Comparison of ENCODE assay signal across 26 cellular contexts in the genomic region with DNA sequence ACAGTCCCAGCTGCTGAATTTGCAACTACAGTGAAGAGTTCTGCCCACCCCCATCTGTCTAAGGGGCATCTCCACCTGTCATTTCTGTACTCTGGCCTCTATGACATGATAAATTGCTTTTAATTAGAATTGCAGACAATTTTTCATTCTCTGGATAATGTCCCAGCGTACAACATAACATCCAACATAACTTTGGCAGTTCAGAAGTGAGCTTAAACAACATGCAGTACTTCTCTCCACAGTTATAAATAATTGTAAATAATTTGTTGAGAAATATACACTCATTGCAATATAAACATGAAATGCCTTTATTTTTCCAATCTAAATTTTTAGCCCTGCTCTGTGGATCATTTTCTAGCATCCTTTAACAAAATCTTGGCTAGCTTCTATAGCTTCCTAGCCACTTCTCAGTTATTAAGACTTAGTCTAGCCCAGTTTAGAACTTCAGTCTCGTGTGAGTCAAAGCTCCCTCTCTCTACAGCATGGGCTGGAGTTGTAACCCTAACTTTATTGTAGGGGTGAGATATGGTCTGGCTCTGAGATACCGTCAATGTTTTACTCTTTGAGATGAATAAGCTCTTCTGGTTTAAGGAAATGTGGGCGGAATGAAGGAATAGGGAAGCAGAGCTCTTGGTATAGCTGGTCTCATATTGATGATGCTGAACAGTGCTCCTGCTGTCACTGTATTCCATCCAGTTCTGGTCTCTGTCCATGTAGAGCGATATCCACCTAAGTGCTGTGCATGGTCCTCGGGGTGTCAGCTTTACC. TPM values are rescaled to one million over a fixed set of nuclear protein-coding genes. Genes with fewer than 3 reads are reported as not detected.
DNase-seq lines count a peak whose midpoint lies in the region; ATAC-seq, FAIRE-seq and TF ChIP-seq lines count a peak whose summit lies in the region.
"Had no signal": no experiment of that assay in that cellular context is flagged by ENCODE, and none has a peak within 500 bp of the region (broad histone marks: within the 10 kb centered on the region; RNA-seq: fewer than 3 reads in every experiment).

No MANE protein-coding gene starts in this region.

- peaks cover 9% of the 10 kb centered on the region for H3K27me3 Mint-ChIP-seq in stimulated activated memory B cell treated with anti-CD40 and anti-IgM and Interleukin-4, amounts not matched to agents 10 μg/mL and 1 μg/mL and 100 μg/mL, for 72 hours
- H3K27me3 Mint-ChIP-seq in endothelial cell (ENCODE audit: unreplicated experiment), result no peaks in the 10 kb centered on the region

- CTCF ChIA-PET in IMR-90 (lab: Yijun Ruan, JAX) (interaction anchor here (0.9 kb wide), 1 partner anchor 12 kb away, joined by 3 read pairs; no protein-coding TSS in a partner anchor), H1 (lab: Charles Lee; ENCODE audit: partially characterized antibody) (interaction anchor here (1.0 kb wide), 3 partner anchors 20 to 402 kb away, joined by 3 to 4 read pairs (median 3); no protein-coding TSS in a partner anchor)

- H3K79me1 ChIP-seq in IMR-90 (ENCODE audit: low read depth in 1 of 2, low read length in 2 of 2), result no peaks in the 10 kb centered on the region
- H3K79me1 ChIP-seq in H1 (ENCODE audit: low read depth, low read length), result no peaks in the 10 kb centered on the region

- ATAC-seq in IMR-90 (ENCODE audit: low read depth), result peak; percentile 62
- ATAC-seq in stimulated activated memory B cell treated with anti-CD40 and anti-IgM and Interleukin-4, amounts not matched to agents 10 μg/mL and 1 μg/mL and 100 μg/mL, for 72 hours, result peak; percentile 38
- ATAC-seq: A549 had no signal

- H2BK15ac ChIP-seq in IMR-90 (ENCODE audit: low read depth, low read length) (no peak overlapping the region), H1 (ENCODE audit: low read length) (no peak overlapping the region)

- H3K4ac ChIP-seq in IMR-90 (ENCODE audit: low read depth, low read length) (no peak overlapping the region), H1 (replicated peaks; ENCODE audit: insufficient read length, low read depth, low read length) (no peak overlapping the region)

- dilution Hi-C loops in IMR-90 (cut with HindIII; ENCODE audit: low sequenced_read_pairs, unreplicated experiment), result no loop called here

- H3K27me3 ChIP-seq in IMR-90 (ENCODE audit: control insufficient read depth, insufficient read depth, low read length), result no peaks in the 10 kb centered on the region
- H3K27me3 ChIP-seq in H1 (replicated peaks in 1 of 4; ENCODE audit: control insufficient read depth in 3 of 4, extremely low read depth in 1 of 4, insufficient read depth in 3 of 4, low read length in 3 of 4), result no peaks in the 10 kb centered on the region

- H3K9ac ChIP-seq in IMR-90 (ENCODE audit: low read depth, low read length), result no peak overlapping the region
- no peak overlapping the region for H3K9ac ChIP-seq in H1 (replicated peaks in 1 of 4; ENCODE audit: extremely low read depth in 1 of 4, low read depth in 3 of 4, low read length in 3 of 4)
- H3K9ac ChIP-seq: GM23248, KMS-11, SK-N-SH had no signal

- no peaks in the 10 kb centered on the region for H3K79me2 ChIP-seq in H1 (ENCODE audit: control insufficient read depth in 1 of 2, insufficient read depth in 2 of 2, low read length in 2 of 2)

- WGBS in IMR-90 (ENCODE audit: extremely low coverage in 2 of 2, insufficient read length in 1 of 2), 2 experiments, result 67% methylated on average over 3 of the region's 6 CpGs; no CpG with 5 or more reads in 1 of the 2 experiments
- WGBS in H1 (ENCODE audit: extremely low coverage in 1 of 2, insufficient coverage in 1 of 2, insufficient read length in 1 of 2, insufficient replicate concordance in 2 of 2, low coverage in 1 of 2, low lambda C conversion rate in 2 of 2, missing lambda C conversion rate in 1 of 2), 2 experiments, result 90% methylated on average over 6 of the region's 6 CpGs; no CpG with 5 or more reads in 1 of the 2 experiments

- H3K4me2 ChIP-seq in IMR-90 (ENCODE audit: low read depth, low read length) (peak overlapping the region; percentile 40; the same call in 1 of the 2 replicates), H1 (ENCODE audit: insufficient read depth in 1 of 2, low read depth in 2 of 2, low read length in 2 of 2) (no peak overlapping the region)
- H3K4me2 ChIP-seq: A549, KMS-11, SK-N-SH had no signal

- H3K27ac ChIP-seq in IMR-90 (ENCODE audit: insufficient read depth, low read length), result peak overlapping the region; percentile 3; the same call in 1 of the 2 replicates
- H3K27ac ChIP-seq in H1 (ENCODE audit: low read depth, low read length), result no peak overlapping the region
- H3K27ac ChIP-seq: A549, C4-2B, GM23248, KMS-11, RWPE1 had no signal

- H2AFZ ChIP-seq in IMR-90 (replicated peaks; ENCODE audit: low read length, poor library complexity), result no peak overlapping the region
- H2AFZ ChIP-seq in H1 (ENCODE audit: low read length), result no peak overlapping the region
- H2AFZ ChIP-seq: GM23248 had no signal

- H4K8ac ChIP-seq in IMR-90 (ENCODE audit: low read depth in 2 of 2, low read length in 2 of 2) (no peak overlapping the region), H1 (ENCODE audit: extremely low read depth, insufficient read depth, low read length) (no peak overlapping the region)

- no peak overlapping the region for H2BK12ac ChIP-seq in H1 (ENCODE audit: low read depth, low read length)

- H3K23me2 ChIP-seq in H1 (ENCODE audit: low read depth, low read length), result no peaks in the 10 kb centered on the region

- H3K4me1 ChIP-seq in IMR-90 (ENCODE audit: control insufficient read depth, insufficient read depth, low read length) (peaks cover 2% of the 10 kb centered on the region; the same call in 1 of the 2 replicates), H1 (replicated peaks in 1 of 4; ENCODE audit: control insufficient read depth in 3 of 4, insufficient read depth in 4 of 4, low read length in 3 of 4) (no peaks in the 10 kb centered on the region)
- H3K4me1 ChIP-seq: A549 had no signal

- TF ChIP-seq POLR2A in IMR-90 (IDR thresholded peaks at IDR 0.05; ENCODE audit: low read depth, low read length), result no peak
- TF ChIP-seq POLR2A in H1 (IDR thresholded peaks at IDR 0.05; ENCODE audit: control extremely low read depth in 1 of 2, low read depth in 2 of 2, low read length in 2 of 2), result no peak

- H4K5ac ChIP-seq in IMR-90 (ENCODE audit: low read depth, low read length), result no peak overlapping the region; the same call in 1 of the 2 replicates
- no peak overlapping the region for H4K5ac ChIP-seq in H1 (ENCODE audit: insufficient read length, low read depth, low read length)

- no peaks in the 10 kb centered on the region for H3K36me3 ChIP-seq in IMR-90 (ENCODE audit: control insufficient read depth, insufficient read depth, low read length)
- no peaks in the 10 kb centered on the region for H3K36me3 ChIP-seq in H1 (ENCODE audit: control insufficient read depth in 2 of 4, insufficient read depth in 4 of 4, low read length in 3 of 4)

- no peaks in the 10 kb centered on the region for H3K4me1 Mint-ChIP-seq in stimulated activated memory B cell treated with anti-CD40 and anti-IgM and Interleukin-4, amounts not matched to agents 10 μg/mL and 1 μg/mL and 100 μg/mL, for 72 hours
- no peaks in the 10 kb centered on the region for H3K4me1 Mint-ChIP-seq in endothelial cell (ENCODE audit: unreplicated experiment)
- H3K4me1 Mint-ChIP-seq: CD8-positive, alpha-beta memory T cell; H9; IgD-negative memory B cell had no signal

- H3K9me1 ChIP-seq in IMR-90 (ENCODE audit: insufficient read depth, low read length), result no peaks in the 10 kb centered on the region

- TF ChIP-seq EP300 in H1 (IDR thresholded peaks at IDR 0.05; ENCODE audit: borderline replicate concordance in 1 of 2, low read depth in 2 of 2, low read length in 2 of 2), result no peak

- H3K9me3 Mint-ChIP-seq in stimulated activated memory B cell treated with anti-CD40 and anti-IgM and Interleukin-4, amounts not matched to agents 10 μg/mL and 1 μg/mL and 100 μg/mL, for 72 hours, result peaks cover 7% of the 10 kb centered on the region
- H3K9me3 Mint-ChIP-seq in endothelial cell (ENCODE audit: unreplicated experiment), result peaks cover under 1% of the 10 kb centered on the region

- H3K36me3 Mint-ChIP-seq in stimulated activated memory B cell treated with anti-CD40 and anti-IgM and Interleukin-4, amounts not matched to agents 10 μg/mL and 1 μg/mL and 100 μg/mL, for 72 hours, result no peaks in the 10 kb centered on the region
- no peaks in the 10 kb centered on the region for H3K36me3 Mint-ChIP-seq in endothelial cell (ENCODE audit: low read depth, unreplicated experiment)
- H3K36me3 Mint-ChIP-seq: CD8-positive, alpha-beta memory T cell; IgD-negative memory B cell had no signal

- intact Hi-C loops in IMR-90 (cut with micrococcal nuclease), result loop anchor here (10.0 kb wide), 1 partner anchor 1090 kb away; no protein-coding TSS in a partner anchor

- H2BK120ac ChIP-seq in IMR-90 (ENCODE audit: low read depth, low read length), result no peak overlapping the region
- H2BK120ac ChIP-seq in H1 (replicated peaks; ENCODE audit: low read depth, low read length), result no peak overlapping the region

- TF ChIP-seq CTCF in IMR-90 (conservative IDR thresholded peaks at IDR 0.05; ENCODE audit: low read depth, low read length) (no peak), H1 (IDR thresholded peaks at IDR 0.05; ENCODE audit: control extremely low read depth in 1 of 3, insufficient read depth in 1 of 3, low read depth in 1 of 3, low read length in 3 of 3) (no peak), endothelial cell (IDR thresholded peaks at IDR 0.05; ENCODE audit: unreplicated experiment) (no peak)

- H3K4me3 ChIP-seq in IMR-90 (ENCODE audit: insufficient read depth, low read depth, low read length) (no peak overlapping the region), H1 (ENCODE audit: extremely low read depth in 1 of 4, insufficient read depth in 2 of 4, low read depth in 3 of 4, low read length in 4 of 4) (no peak overlapping the region)
- H3K4me3 ChIP-seq: A549, GM23248 had no signal

- H2BK5ac ChIP-seq in IMR-90 (ENCODE audit: low read depth, low read length, poor library complexity, severe bottlenecking) (no peak overlapping the region), H1 (ENCODE audit: low read depth, low read length) (no peak overlapping the region)

- FAIRE-seq in H1 (lab: Jason Lieb, UNC), result no peak
- FAIRE-seq: A549, G401.6 had no signal

- no TSS peak for BruUV-seq in IMR-90 (replicated peaks; lab: Mats Ljungman, UMichigan)

- no peak overlapping the region for H2AK5ac ChIP-seq in IMR-90 (ENCODE audit: low read depth, low read length)
- H2AK5ac ChIP-seq in H1 (ENCODE audit: low read depth, low read length), result no peak overlapping the region

- H3K56ac ChIP-seq in IMR-90 (ENCODE audit: extremely low read depth, insufficient read depth, low read length), result no peak overlapping the region
- H3K56ac ChIP-seq in H1 (replicated peaks; ENCODE audit: insufficient read length, low read depth, low read length), result no peak overlapping the region

- TF ChIP-seq RAD21 in IMR-90 (IDR thresholded peaks at IDR 0.05; ENCODE audit: low read length) (no peak), H1 (IDR thresholded peaks at IDR 0.05 in 1 of 2, conservative IDR thresholded peaks at IDR 0.05 in 1 of 2; ENCODE audit: low read depth in 2 of 2, low read length in 2 of 2) (no peak)

- in situ Hi-C loops in IMR-90 (cut with MboI; ENCODE audit: low sequenced_read_pairs), result no loop called here

- H3K18ac ChIP-seq in IMR-90 (ENCODE audit: low read depth, low read length) (peak overlapping the region; percentile 73; the same call in 1 of the 2 replicates), H1 (ENCODE audit: extremely low read depth, low read length) (no peak overlapping the region)

- POLR2A ChIA-PET in IMR-90 (lab: Charles Lee; ENCODE audit: unreplicated experiment), result no interaction called here
- POLR2A ChIA-PET in H1 (lab: Charles Lee; ENCODE audit: partially characterized antibody), result no interaction called here

- no peak for DNase-seq in IMR-90
- peak; percentile 15 to 63 for DNase-seq in NCI-H524 (lab: John Stamatoyannopoulos, UW)
- DNase-seq in H1 (ENCODE audit: low read depth in 1 of 2, low spot score in 2 of 2), result no peak
- no peak for DNase-seq in COLO829 (ENCODE audit: low spot score)
- DNase-seq in stimulated activated naive CD4-positive, alpha-beta T cell (lab: John Stamatoyannopoulos, UW), result no peak
- DNase-seq in endothelial cell (ENCODE audit: low spot score), result no peak
- DNase-seq: CD8-positive, alpha-beta memory T cell; DMS53; GM23248; H9; MM.1S; NCI-H2081; NCI-H2171; NCI-H345; NCI-H526; SIG-M5; SK-N-SH; SW 1271 had no signal

- H4K20me1 ChIP-seq in IMR-90 (ENCODE audit: insufficient read depth, low read length), result no peaks in the 10 kb centered on the region
- H4K20me1 ChIP-seq in H1 (replicated peaks in 1 of 2; ENCODE audit: control insufficient read depth in 1 of 2, insufficient read depth in 2 of 2, low read length in 2 of 2), result no peaks in the 10 kb centered on the region

- H3K23ac ChIP-seq in IMR-90 (ENCODE audit: low read depth, low read length) (no peak overlapping the region), H1 (ENCODE audit: insufficient read length) (peak overlapping the region; percentile 52)

- H4K91ac ChIP-seq in IMR-90 (ENCODE audit: insufficient read depth, low read depth, low read length), result no peak overlapping the region
- no peak overlapping the region for H4K91ac ChIP-seq in H1 (replicated peaks; ENCODE audit: insufficient read length, low read length)

- H3K9me3 ChIP-seq in IMR-90 (ENCODE audit: control insufficient read depth, insufficient read depth, low read length), result peaks cover 7% of the 10 kb centered on the region; the same call in 1 of the 2 replicates
- peaks cover 3% of the 10 kb centered on the region in 2 experiments; a peak in 1 of 4 replicates for H3K9me3 ChIP-seq in H1 (ENCODE audit: insufficient read depth in 2 of 2, low read depth in 1 of 2, low read length in 1 of 2)
- H3K9me3 ChIP-seq: A549, SK-N-SH had no signal

- H2BK20ac ChIP-seq in IMR-90 (ENCODE audit: low read depth, low read length) (no peak overlapping the region), H1 (ENCODE audit: low read length) (no peak overlapping the region)

- H3K4me3 Mint-ChIP-seq in stimulated activated memory B cell treated with anti-CD40 and anti-IgM and Interleukin-4, amounts not matched to agents 10 μg/mL and 1 μg/mL and 100 μg/mL, for 72 hours, result no peak overlapping the region
- H3K4me3 Mint-ChIP-seq in endothelial cell (ENCODE audit: unreplicated experiment), result no peak overlapping the region
- H3K4me3 Mint-ChIP-seq: CD8-positive, alpha-beta memory T cell; H9; IgD-negative memory B cell; T-helper 1 cell treated with Interleukin-12 subunit alpha and Interleukin-12 subunit beta and Interleukin-4 antibody, amounts not matched to agents 30 μg/mL and 1 μg/mL, for 36 hours had no signal

- H3K14ac ChIP-seq in IMR-90 (replicated peaks; ENCODE audit: low read depth, low read length) (no peak overlapping the region), H1 (ENCODE audit: insufficient read length) (no peak overlapping the region)

- no peak overlapping the region for H2AK9ac ChIP-seq in IMR-90 (replicated peaks; ENCODE audit: low read depth, low read length, poor library complexity)

- H3K27ac Mint-ChIP-seq in stimulated activated memory B cell treated with anti-CD40 and anti-IgM and Interleukin-4, amounts not matched to agents 10 μg/mL and 1 μg/mL and 100 μg/mL, for 72 hours, result no peak overlapping the region
- H3K27ac Mint-ChIP-seq in endothelial cell (ENCODE audit: unreplicated experiment), result no peak overlapping the region
- H3K27ac Mint-ChIP-seq: H9; IgD-negative memory B cell; T-helper 1 cell treated with Interleukin-12 subunit alpha and Interleukin-12 subunit beta and Interleukin-4 antibody, amounts not matched to agents 30 μg/mL and 1 μg/mL, for 36 hours had no signal

RNA-seq across cellular contexts. Expression of gene PDE4B, which starts 52.5 kb away (rescaled TPM):
- 15.6 and 21.3 TPM in 2 replicates for total RNA-seq in IMR-90 (2012; rRNA removed)
- polyA plus RNA-seq in IMR-90 (2012; rRNA removed), result 5.2 and 5.8 TPM in 2 replicates
- 1.9 and 2.1 TPM in 2 replicates for polyA plus RNA-seq in IMR-90 (2012; cell fraction: cytosol; rRNA removed)
- 5.4 and 25.3 TPM in 2 replicates for polyA plus RNA-seq in IMR-90 (2012; cell fraction: nucleus; rRNA removed; ENCODE audit: low replicate concordance)
- 13.9 and 15.1 TPM in 2 replicates for total RNA-seq in H1 (2021; fragmentation: NEBNext Ultra II Directional; extraction: Animal tissue kit (Norgen Biotek cat#: 25700))
- 2.2 and 5.0 TPM in 2 replicates for polyA plus RNA-seq in H1 (2011; rRNA removed)
- polyA plus RNA-seq in H1 (2011; cell fraction: cytosol; rRNA removed), result 3.4 TPM
- 2.7 TPM for polyA plus RNA-seq in H1 (2011; cell fraction: nucleus; rRNA removed)
- polyA plus RNA-seq in H1 (2012, experiment 1 of 2), result 3.9 to 6.8 TPM (median 4.7 TPM) in 4 replicates
- 0.64 TPM for polyA plus RNA-seq in H1 (2012, experiment 2 of 2)
- polyA plus RNA-seq in H1 (2013, experiment 1 of 2), result 8.7 TPM
- 9.3 TPM for polyA plus RNA-seq in H1 (2013, experiment 2 of 2)
- polyA minus RNA-seq in H1 (2011; rRNA and poly(A)+ RNA removed), result 10.4 and 17.6 TPM in 2 replicates
- polyA minus RNA-seq in H1 (2011; cell fraction: cytosol; rRNA and poly(A)+ RNA removed), result 3.1 TPM
- polyA minus RNA-seq in H1 (2011; cell fraction: nucleus; rRNA and poly(A)+ RNA removed), result 13.0 TPM
- 45.6 TPM for total RNA-seq in endothelial cell (ENCODE audit: unreplicated experiment)

Comparison
In these comparisons a context has a peak if more than half of its experiments do, and no peak if none do; other contexts are left out.
1. DNase-seq: peak in NCI-H524 (2 of 2); none in IMR-90 (single experiment), H1 (0 of 2), COLO829 (single experiment), stimulated activated naive CD4-positive, alpha-beta T cell (0 of 6) and endothelial cell (single experiment).